Comparison of ENCODE assay signal across 1 cellular context in genomic region chrX:68944211-68944610, GRCh38.
TF ChIP-seq lines count a peak whose summit lies in the region.

No MANE protein-coding gene starts in this region.

TF ChIP-seq in HepG2, 621 proteins besides CTCF, POLR2A, EP300 and RAD21:
- TF ChIP-seq GPN1 (CRISPR knock-in tag; IDR thresholded peaks at IDR 0.05; ENCODE audit: borderline replicate concordance): no peak
- no peak for TF ChIP-seq HNRNPK (IDR thresholded peaks at IDR 0.05; ENCODE audit: low read depth, low read length, poor library complexity, severe bottlenecking)
- TF ChIP-seq ZNF710 (CRISPR knock-in tag; IDR thresholded peaks at IDR 0.05; ENCODE audit: borderline replicate concordance): no peak
- TF ChIP-seq SNAI1 (CRISPR knock-in tag; IDR thresholded peaks at IDR 0.05; ENCODE audit: borderline replicate concordance): no peak
- no peak for TF ChIP-seq ZNF503 (CRISPR knock-in tag; IDR thresholded peaks at IDR 0.05)
- no peak for TF ChIP-seq ZNF800 (CRISPR knock-in tag; IDR thresholded peaks at IDR 0.05)
- TF ChIP-seq ELF3 (CRISPR knock-in tag; IDR thresholded peaks at IDR 0.05): no peak
- no peak for TF ChIP-seq ZNF724P (CRISPR knock-in tag; IDR thresholded peaks at IDR 0.05; ENCODE audit: borderline replicate concordance)
- TF ChIP-seq KDM6A (CRISPR knock-in tag; IDR thresholded peaks at IDR 0.05; ENCODE audit: low read depth): no peak
- TF ChIP-seq KIAA2018 (CRISPR knock-in tag; IDR thresholded peaks at IDR 0.05; ENCODE audit: borderline replicate concordance): no peak
- no peak for TF ChIP-seq SKI (IDR thresholded peaks at IDR 0.05; ENCODE audit: partially characterized antibody)
- TF ChIP-seq NAIF1 (CRISPR knock-in tag; IDR thresholded peaks at IDR 0.05; ENCODE audit: borderline replicate concordance): no peak
- no peak for TF ChIP-seq AKNA (CRISPR knock-in tag; IDR thresholded peaks at IDR 0.05; ENCODE audit: borderline replicate concordance)
- TF ChIP-seq KDM1A (CRISPR knock-in tag; IDR thresholded peaks at IDR 0.05): no peak
- no peak for TF ChIP-seq PHF21A (CRISPR knock-in tag; IDR thresholded peaks at IDR 0.05)
- no peak for TF ChIP-seq ZNF678 (CRISPR knock-in tag; IDR thresholded peaks at IDR 0.05)
- no peak for TF ChIP-seq SYNCRIP (IDR thresholded peaks at IDR 0.05; ENCODE audit: insufficient read depth, low read depth, low read length)
- no peak for TF ChIP-seq ZNF3 (CRISPR knock-in tag; IDR thresholded peaks at IDR 0.05)
